Comparison of ENCODE assay signal across 8 cellular contexts in the genomic region with DNA sequence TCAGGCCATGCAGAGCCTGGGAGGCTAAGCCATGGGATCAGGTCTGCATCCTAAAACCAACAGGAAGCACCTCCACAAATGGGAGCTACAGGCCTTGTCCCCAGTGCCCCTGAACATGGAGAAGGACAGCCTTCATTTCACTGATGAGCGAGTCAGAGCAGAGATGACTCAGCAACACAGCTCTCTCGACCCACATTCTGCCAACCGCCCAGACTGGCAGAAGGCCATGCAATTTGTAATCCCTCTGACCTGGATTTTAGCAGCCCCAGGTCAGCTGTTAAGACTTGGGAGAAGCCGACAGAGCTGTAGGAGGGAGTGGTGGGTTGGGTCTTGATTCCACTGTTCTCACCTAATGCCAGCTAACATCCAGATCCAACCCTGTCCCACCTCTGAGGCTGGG. TPM values are rescaled to one million over a fixed set of nuclear protein-coding genes. Genes with fewer than 3 reads are reported as not detected.
A peak's percentile ranks its signal among the peaks of the same experiment; 100 is the strongest.
DNase-seq lines count a peak whose midpoint lies in the region; FAIRE-seq and TF ChIP-seq lines count a peak whose summit lies in the region.

No MANE protein-coding gene starts in this region.

- CTCF ChIA-PET in AG04450 (lab: Charles Lee) = no interaction called here

- no peak for DNase-seq in AG04450 (ENCODE audit: low read depth, low spot score)
- DNase-seq in GM04503 (ENCODE audit: low read depth) = peak; percentile 62
- DNase-seq in WERI-Rb-1 = peak; percentile 63
- peak; percentile 82 for DNase-seq in fibroblast of pulmonary artery (ENCODE audit: low read depth)
- peak; percentile 95 for DNase-seq in retinal pigment epithelial cell (ENCODE audit: low read depth)
- DNase-seq in NCI-H1417 treated with DMSO at 0.1 percent for 48 hours (lab: John Stamatoyannopoulos, UW) = no peak
- DNase-seq in GM19239 (ENCODE audit: insufficient read length, low spot score) = no peak

- H3K4me3 ChIP-seq in AG04450 (ENCODE audit: low read depth, low read length) = no peak overlapping the region
- no peak overlapping the region for H3K4me3 ChIP-seq in KMS-11 (IDR thresholded peaks at IDR 0.05; ENCODE audit: insufficient read depth, low read depth, low read length)
- H3K4me3 ChIP-seq in WERI-Rb-1 (ENCODE audit: low read depth, low read length) = no peak overlapping the region
- H3K4me3 ChIP-seq in fibroblast of pulmonary artery (replicated peaks; ENCODE audit: low read depth, low read length) = no peak overlapping the region
- no peak overlapping the region for H3K4me3 ChIP-seq in retinal pigment epithelial cell (ENCODE audit: low read length)

- peak overlapping the region; percentile 50; the same call in 1 of the 2 replicates for H3K9ac ChIP-seq in KMS-11

- TF ChIP-seq CTCF in AG04450 (IDR thresholded peaks at IDR 0.05; ENCODE audit: low read depth, low read length) (no peak), KMS-11 (conservative IDR thresholded peaks at IDR 0.05; ENCODE audit: low read depth, low read length) (no peak), WERI-Rb-1 (IDR thresholded peaks at IDR 0.05; ENCODE audit: low read depth, low read length) (no peak), fibroblast of pulmonary artery (IDR thresholded peaks at IDR 0.05; ENCODE audit: low read length, missing control alignments) (no peak), retinal pigment epithelial cell (conservative IDR thresholded peaks at IDR 0.05; ENCODE audit: low read depth, low read length) (no peak)

- peaks cover 77% of the 10 kb centered on the region for H3K4me1 ChIP-seq in KMS-11 (ENCODE audit: low read depth, poor library complexity, severe bottlenecking)

- H4K20me1 ChIP-seq in KMS-11 (ENCODE audit: insufficient read depth) = peaks cover 7% of the 10 kb centered on the region

- H3K27me3 ChIP-seq in AG04450 (ENCODE audit: control insufficient read depth, insufficient read depth, low read length) (no peaks in the 10 kb centered on the region), KMS-11 (ENCODE audit: insufficient read depth, low read depth) (no peaks in the 10 kb centered on the region), WERI-Rb-1 (ENCODE audit: insufficient read depth, low read depth, severe bottlenecking) (no peaks in the 10 kb centered on the region)

- H3K36me3 ChIP-seq in KMS-11 (ENCODE audit: insufficient read depth) (0 out of 2 replicates have a peak, but pooled peaks cover 5% of the 10 kb centered on the region), WERI-Rb-1 (no peaks in the 10 kb centered on the region)

- H3K4me2 ChIP-seq in KMS-11 = peak overlapping the region; percentile 95

- no peak overlapping the region for H2AFZ ChIP-seq in KMS-11 (ENCODE audit: low read depth)

- peaks cover 100% of the 10 kb centered on the region for H3K79me2 ChIP-seq in KMS-11 (ENCODE audit: insufficient read depth, low read depth)

- H3K27ac ChIP-seq in AG04450 (ENCODE audit: low read depth, low read length) (peak overlapping the region; percentile 65), KMS-11 (peak overlapping the region; percentile 68), WERI-Rb-1 (peak overlapping the region; percentile 31)

- POLR2A ChIA-PET in AG04450 (lab: Yijun Ruan, JAX) = interaction anchor here (1.4 kb wide), 1 partner anchor 8 kb away, joined by 7 read pairs; no protein-coding TSS in a partner anchor

- H3K9me3 ChIP-seq in AG04450 (ENCODE audit: control insufficient read depth, insufficient read depth, low read length) (no peaks in the 10 kb centered on the region), WERI-Rb-1 (ENCODE audit: severe bottlenecking) (no peaks in the 10 kb centered on the region)

- no peak for FAIRE-seq in GM19239 (lab: Jason Lieb, UNC)

RNA-seq across cellular contexts. Expression of gene VOPP1, which starts 25.5 kb away (rescaled TPM):
- polyA plus RNA-seq in AG04450 (2011; rRNA removed) = 85.9 and 88.4 TPM in 2 replicates
- 107 and 127 TPM in 2 replicates for polyA minus RNA-seq in AG04450 (2011; rRNA and poly(A)+ RNA removed)

Comparison
In these comparisons a context has a peak if more than half of its experiments do, and no peak if none do; other contexts are left out.
1. DNase-seq: peak in GM04503 (single experiment), WERI-Rb-1 (single experiment), fibroblast of pulmonary artery (single experiment) and retinal pigment epithelial cell (single experiment); none in AG04450 (single experiment), NCI-H1417 treated with DMSO at 0.1 percent for 48 hours (single experiment) and GM19239 (single experiment).
2. Peak in every context shown above with its lines, with median percentiles within 50 percentile points of each other: H3K27ac ChIP-seq.